In genomic region chr20:57780906-57781305, GRCh38 we compare ENCODE assay signal across 31 cellular contexts.
"Had no signal": no experiment of that assay in that cellular context is flagged by ENCODE, and none has a peak within 500 bp of the region (broad histone marks: within the 10 kb centered on the region; RNA-seq: fewer than 3 reads in every experiment).

No MANE protein-coding gene starts in this region.

- H3K4me3 ChIP-seq: adrenal gland, body of pancreas, breast epithelium had no signal

- FAIRE-seq: astrocyte, TTC549 had no signal

- H3K4me1 ChIP-seq: adrenal gland, body of pancreas, breast epithelium had no signal

- ATAC-seq: activated CD8-positive, alpha-beta T cell treated with anti-CD3 and anti-CD28 coated beads for 36 hours; activated naive CD4-positive, alpha-beta T cell treated with anti-CD3 and anti-CD28 coated beads, Interleukin-2, amount 50 U/mL, for 72 hours; activated T-cell treated with anti-CD3 and anti-CD28 coated beads, Interleukin-2, amount 50 U/mL, for 4 hours; activated T-cell treated with anti-CD3 and anti-CD28 coated beads, Interleukin-2, amount 50 U/mL, for 72 hours; activated T-helper 17 cell treated with anti-CD3 and anti-CD28 coated beads, Interleukin-2, amount 50 U/mL, for 72 hours; body of pancreas had no signal

- H3K36me3 ChIP-seq: adrenal gland, brain microvascular endothelial cell, breast epithelium had no signal

- H3K27me3 ChIP-seq: adrenal gland, body of pancreas, brain microvascular endothelial cell, breast epithelium had no signal

- DNase-seq: activated B cell treated with CpG ODN at 0.5 μM for 24 hours; activated CD4-positive, alpha-beta memory T cell treated with anti-CD3 and anti-CD28 coated beads for 36 hours; activated CD4-positive, alpha-beta T cell treated with anti-CD3 and anti-CD28 coated beads for 4 hours; activated CD4-positive, alpha-beta T cell treated with anti-CD3 and anti-CD28 coated beads, Interleukin-2, amount 10 ng/mL, durations not matched to agents 24 days and 14 days; activated CD4-positive, alpha-beta T cell treated with anti-CD3 and anti-CD28 coated beads, Interleukin-2, amount 50 U/mL, for 1 hour; activated CD4-positive, alpha-beta T cell treated with anti-CD3 and anti-CD28 coated beads, Interleukin-2, amount 50 U/mL, for 4 hours; activated CD4-positive, CD25-positive, alpha-beta regulatory T cell treated with anti-CD3 and anti-CD28 coated beads, Interleukin-2, amount 50 U/mL, for 72 hours; activated CD8-positive, alpha-beta memory T cell treated with anti-CD3 and anti-CD28 coated beads, Interleukin-2, amount 50 U/mL, for 4 hours; activated CD8-positive, alpha-beta T cell treated with anti-CD3 and anti-CD28 coated beads for 36 hours; activated gamma-delta T cell treated with Interleukin-2 at 50 U/mL for 16 hours; activated naive CD4-positive, alpha-beta T cell; activated naive CD4-positive, alpha-beta T cell treated with anti-CD3 and anti-CD28 coated beads for 36 hours; activated naive CD4-positive, alpha-beta T cell treated with anti-CD3 and anti-CD28 coated beads, Interleukin-2, amount 50 U/mL, for 16 hours; activated naive CD8-positive, alpha-beta T cell treated with anti-CD3 and anti-CD28 coated beads for 36 hours; activated T-cell treated with anti-CD3 and anti-CD28 coated beads for 4 hours; activated T-cell treated with anti-CD3 and anti-CD28 coated beads, Interleukin-2, amount 50 U/mL, for 1 hour; activated T-cell treated with anti-CD3 and anti-CD28 coated beads, Interleukin-2, amount 50 U/mL, for 4 hours; activated T-cell treated with anti-CD3 and anti-CD28 coated beads, Interleukin-2, amount 50 U/mL, for 72 hours; adrenal gland; amniotic stem cell; aorta; body of pancreas; brain microvascular endothelial cell; central memory CD4-positive, alpha-beta T cell; T-helper 2 cell; T-helper 9 cell had no signal

- H3K9me3 ChIP-seq: adrenal gland, body of pancreas, breast epithelium had no signal

- H3K27ac ChIP-seq: adrenal gland, body of pancreas, brain microvascular endothelial cell, breast epithelium had no signal
